5 cellular contexts compared by ENCODE assay signal in genomic region chrX:107609061-107609460, GRCh38. TPM values are rescaled to one million over a fixed set of nuclear protein-coding genes. Genes with fewer than 3 reads are reported as not detected.
A peak's percentile ranks its signal among the peaks of the same experiment; 100 is the strongest.
DNase-seq lines count a peak whose midpoint lies in the region; TF ChIP-seq lines count a peak whose summit lies in the region.
"Not testable (repeated sequence)": the region's sequence is repeated elsewhere in the genome, so short reads cannot be mapped to it uniquely, and the experiment has no call there.

No MANE protein-coding gene starts in this region.

- 38% methylated on average over 5 of the region's 5 CpGs for WGBS in SK-N-SH (ENCODE audit: low lambda C conversion rate)

- not testable (repeated sequence) for H3K79me2 ChIP-seq in SK-N-SH (ENCODE audit: insufficient read depth)

- H3K9ac ChIP-seq in SK-N-SH = not testable (repeated sequence)

- POLR2A ChIA-PET in SK-N-SH (lab: Yijun Ruan, JAX) = not testable (repeated sequence)

- TF ChIP-seq EP300 in SK-N-SH (IDR thresholded peaks at IDR 0.05; ENCODE audit: borderline replicate concordance in 1 of 2, low read depth in 1 of 2, low read length in 1 of 2) = not testable (repeated sequence)

- H3K27ac ChIP-seq in SK-N-SH (ENCODE audit: low read depth in 2 of 2, low read length in 1 of 2); right atrium auricular region: not testable (repeated sequence)

- H3K4me1 ChIP-seq in SK-N-SH (ENCODE audit: control insufficient read depth in 1 of 2, insufficient read depth in 2 of 2, low read depth in 1 of 2, low read length in 1 of 2); right atrium auricular region: not testable (repeated sequence)

- not testable (repeated sequence) for H3K9me3 ChIP-seq in SK-N-SH, right atrium auricular region

- not testable (repeated sequence) for H4K20me1 ChIP-seq in SK-N-SH (ENCODE audit: insufficient read depth)

- not testable (repeated sequence) for H3K36me3 ChIP-seq in SK-N-SH (replicated peaks in 1 of 2; ENCODE audit: control insufficient read depth in 1 of 2, insufficient read depth in 2 of 2, low read length in 1 of 2); right atrium auricular region

- not testable (repeated sequence) for TF ChIP-seq RAD21 in SK-N-SH (IDR thresholded peaks at IDR 0.05; ENCODE audit: low read length)

- H3K4me3 ChIP-seq in SK-N-SH (ENCODE audit: low read depth in 2 of 2, low read length in 1 of 2); right atrium auricular region: not testable (repeated sequence)

- H3K4me2 ChIP-seq in SK-N-SH = not testable (repeated sequence)

- H3K9me2 ChIP-seq in SK-N-SH = not testable (repeated sequence)

- DNase-seq in EH (ENCODE audit: low read depth) = peak; percentile 5
- peak; percentile 35 for DNase-seq in ELR (ENCODE audit: low read depth)
- peak; percentile 26 for DNase-seq in M059J (ENCODE audit: low read depth)
- DNase-seq in SK-N-SH = not testable (repeated sequence)
- DNase-seq in right atrium auricular region (ENCODE audit: low spot score) = peak; percentile 11

- not testable (repeated sequence) for TF ChIP-seq CTCF in SK-N-SH (IDR thresholded peaks at IDR 0.05); right atrium auricular region (IDR thresholded peaks at IDR 0.05)

- not testable (repeated sequence) for H3K27me3 ChIP-seq in SK-N-SH (ENCODE audit: insufficient read depth); right atrium auricular region

- CTCF ChIA-PET in SK-N-SH (lab: Yijun Ruan, JAX) = not testable (repeated sequence)

- not testable (repeated sequence) for H2AFZ ChIP-seq in SK-N-SH (ENCODE audit: low read depth)

- not testable (repeated sequence) for H3F3A ChIP-seq in SK-N-SH (replicated peaks; ENCODE audit: insufficient read depth)

TF ChIP-seq in SK-N-SH, 30 proteins besides CTCF, POLR2A, EP300 and RAD21:
- peak; percentile 14; the same call in 1 of the 2 replicates for TF ChIP-seq FOSL2 (IDR thresholded peaks at IDR 0.05; ENCODE audit: borderline replicate concordance, low read depth)

RNA-seq across cellular contexts. Expression of gene PRPS1, which starts 19.2 kb away (rescaled TPM):
- total RNA-seq in M059J (2014; rRNA removed; shearing (Covaris generic)) = 159 and 164 TPM in 2 replicates
- 42.3 and 64.9 TPM in 2 replicates for polyA plus RNA-seq in SK-N-SH (2012; rRNA removed)
- 63.1 and 63.6 TPM in 2 replicates for polyA plus RNA-seq in SK-N-SH (2012; cell fraction: cytosol; rRNA removed)
- 23.8 and 35.8 TPM in 2 replicates for polyA plus RNA-seq in SK-N-SH (2012; cell fraction: nucleus; rRNA removed)
- 10 to 100 TPM; 19.0 to 23.8 TPM for total RNA-seq in right atrium auricular region
